Comparison of ENCODE assay signal across 13 cellular contexts in the genomic region with DNA sequence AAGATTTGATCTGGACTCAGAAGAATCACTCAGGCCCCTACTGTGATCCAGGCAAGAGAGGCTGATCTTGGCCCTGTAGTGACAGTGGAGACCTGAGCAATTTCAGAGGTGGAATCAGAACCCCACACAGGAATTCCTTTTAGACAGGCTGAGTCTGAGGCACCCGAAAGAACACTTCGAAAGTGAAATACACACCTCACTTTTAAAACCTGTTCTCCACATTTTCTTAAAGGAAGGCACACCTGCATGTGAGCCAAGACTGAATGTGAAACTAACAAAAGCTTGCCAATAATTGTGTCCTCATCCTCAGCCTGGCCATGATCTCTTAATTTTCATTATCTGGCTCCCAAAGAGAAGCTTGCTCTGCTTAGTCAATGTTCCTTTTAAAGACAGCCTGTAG. TPM values are rescaled to one million over a fixed set of nuclear protein-coding genes. Genes with fewer than 3 reads are reported as not detected.
DNase-seq lines count a peak whose midpoint lies in the region; ATAC-seq and TF ChIP-seq lines count a peak whose summit lies in the region.
"Had no signal": no experiment of that assay in that cellular context is flagged by ENCODE, and none has a peak within 500 bp of the region (broad histone marks: within the 10 kb centered on the region; RNA-seq: fewer than 3 reads in every experiment).

No MANE protein-coding gene starts in this region.

- H3K27me3 ChIP-seq in neutrophil = no peaks in the 10 kb centered on the region
- H3K27me3 ChIP-seq: hepatocyte, vagina had no signal

- DNase-seq in stimulated activated naive CD4-positive, alpha-beta T cell (lab: John Stamatoyannopoulos, UW) = no peak
- no peak for DNase-seq in D341Med (ENCODE audit: low spot score)
- no peak for DNase-seq in HT-29 (ENCODE audit: low spot score)
- DNase-seq: activated naive CD8-positive, alpha-beta T cell treated with anti-CD3 and anti-CD28 coated beads, Interleukin-2, amount 50 U/mL, for 24 hours; effector CD4-positive, alpha-beta T cell; mesenchymal stem cell; SHP77 had no signal

- TF ChIP-seq CTCF in neutrophil (IDR thresholded peaks at IDR 0.05) = no peak

- peaks cover 25 to 28% of the 10 kb centered on the region in 2 experiments for H3K4me1 ChIP-seq in neutrophil (ENCODE audit: control insufficient read depth in 1 of 2, insufficient read depth in 1 of 2, low read depth in 1 of 2, low read length in 1 of 2)

- no peak overlapping the region for H3K4me3 ChIP-seq in neutrophil (ENCODE audit: low read depth in 1 of 2, low read length in 1 of 2)
- H3K4me3 ChIP-seq: hepatocyte, vagina had no signal

- H3K36me3 ChIP-seq in neutrophil = no peaks in the 10 kb centered on the region
- H3K36me3 ChIP-seq: vagina had no signal

- H3K27ac ChIP-seq in neutrophil = peak overlapping the region; percentile 41
- H3K27ac ChIP-seq: hepatocyte, vagina had no signal

- peak; percentile 39 for ATAC-seq in GM18909 (IDR thresholded peaks at IDR 0.05; ENCODE audit: poor library complexity, unreplicated experiment)
- peak; percentile 52 for ATAC-seq in GM21576 (IDR thresholded peaks at IDR 0.05; ENCODE audit: unreplicated experiment)
- peak; percentile 53 for ATAC-seq in HG03175 (IDR thresholded peaks at IDR 0.05; ENCODE audit: unreplicated experiment)
- ATAC-seq: activated naive CD8-positive, alpha-beta T cell treated with anti-CD3 and anti-CD28 coated beads, Interleukin-2, amount 50 U/mL, for 24 hours had no signal

- no peaks in the 10 kb centered on the region for H3K9me3 ChIP-seq in neutrophil
- H3K9me3 ChIP-seq: vagina had no signal

RNA-seq across cellular contexts. Expression of gene SIPA1L2, which starts 32.2 kb away (rescaled TPM):
- total RNA-seq in HT-29 (2014; rRNA removed; shearing (Covaris generic)) = 4.1 and 5.1 TPM in 2 replicates
